Comparison of ENCODE assay signal across 8 cellular contexts in genomic region chr9:129143031-129143441, GRCh38. TPM values are rescaled to one million over a fixed set of nuclear protein-coding genes. Genes with fewer than 3 reads are reported as not detected.
DNase-seq lines count a peak whose midpoint lies in the region; ATAC-seq, FAIRE-seq and TF ChIP-seq lines count a peak whose summit lies in the region.

No MANE protein-coding gene starts in this region.

- no peaks in the 10 kb centered on the region for H3K9me3 ChIP-seq in endothelial cell of umbilical vein (replicated peaks; ENCODE audit: control insufficient read depth, insufficient read depth, low read length)

- no peaks in the 10 kb centered on the region for H3K9me1 ChIP-seq in endothelial cell of umbilical vein (replicated peaks; ENCODE audit: control insufficient read depth, extremely low read depth, insufficient read depth, low read length)

- DNase-seq in Ammon's horn (ENCODE audit: low spot score) = peak; percentile 85
- peak; percentile 89 for DNase-seq in H4 (ENCODE audit: low spot score)
- DNase-seq in NCI-H82 (lab: John Stamatoyannopoulos, UW) = peak; percentile 75
- DNase-seq in activated CD8-positive, alpha-beta memory T cell treated with anti-CD3 and anti-CD28 coated beads, Interleukin-2, amount 50 U/mL, for 4 hours = peak; percentile 79
- DNase-seq in endothelial cell of umbilical vein (ENCODE audit: low read depth, low spot score) = peak; percentile 88
- DNase-seq in midbrain (lab: John Stamatoyannopoulos, UW) = peak; percentile 84
- peak; percentile 35 to 55 for DNase-seq in stimulated activated CD8-positive, alpha-beta memory T cell treated with anti-CD3 and anti-CD28 coated beads, Interleukin-2, amount 100 ng/mL, for 1 hour (ENCODE audit: low read depth in 2 of 2)

- H3K4me3 ChIP-seq in endothelial cell of umbilical vein (replicated peaks in 1 of 3; ENCODE audit: insufficient read depth in 1 of 3, low read depth in 1 of 3, low read length in 3 of 3) = peak overlapping the region in 1 of 3 experiments; percentile 8

- H3K79me2 ChIP-seq in endothelial cell of umbilical vein (ENCODE audit: control insufficient read depth, insufficient read depth, low read length) = peaks cover 4% of the 10 kb centered on the region

- no peaks in the 10 kb centered on the region for H3K36me3 ChIP-seq in endothelial cell of umbilical vein (ENCODE audit: control insufficient read depth in 2 of 2, extremely low read depth in 1 of 2, insufficient read depth in 2 of 2, low read length in 2 of 2)

- peak overlapping the region; percentile 99 for H3K27ac ChIP-seq in endothelial cell of umbilical vein (ENCODE audit: insufficient read depth, low read depth, low read length)

- H4K20me1 ChIP-seq in endothelial cell of umbilical vein (replicated peaks; ENCODE audit: control insufficient read depth, extremely low read depth, insufficient read depth, low read length) = no peaks in the 10 kb centered on the region

- CTCF ChIA-PET in endothelial cell of umbilical vein (lab: Charles Lee) = interaction anchor here (0.6 to 9.5 kb wide), 41 partner anchors 9 to 595 kb away, joined by 3 to 287 read pairs (median 5); partner anchors contain the start of genes C9orf50, CRAT, IER5L and NTMT1

- H3K4me1 ChIP-seq in endothelial cell of umbilical vein (ENCODE audit: control insufficient read depth, extremely low read depth, insufficient read depth, low read length) = peaks cover 58% of the 10 kb centered on the region

- POLR2A ChIA-PET in endothelial cell of umbilical vein (lab: Charles Lee) = interaction anchor here (0.5 to 2.2 kb wide), 9 partner anchors 15 to 483 kb away, joined by 3 to 14 read pairs (median 4); partner anchors contain the start of genes IER5L and NTMT1

- peak overlapping the region; percentile 40 for H3K9ac ChIP-seq in endothelial cell of umbilical vein (replicated peaks; ENCODE audit: extremely low read depth, insufficient read depth, low read length)

- dilution Hi-C loops in endothelial cell of umbilical vein (cut with MboI; ENCODE audit: extremely low pct_ligation_motif_present, low sequenced_read_pairs) = no loop called here

- no peak for ATAC-seq in GM18909 (IDR thresholded peaks at IDR 0.05; ENCODE audit: poor library complexity, unreplicated experiment)

- TF ChIP-seq POLR2A in endothelial cell of umbilical vein (IDR thresholded peaks at IDR 0.05; ENCODE audit: low read depth, low read length) = no peak

- TF ChIP-seq CTCF in endothelial cell of umbilical vein (IDR thresholded peaks at IDR 0.05; ENCODE audit: extremely low read depth in 1 of 2, insufficient read depth in 1 of 2, low read depth in 1 of 2, low read length in 2 of 2) = peak; percentile 97 to 98

- H3K27me3 ChIP-seq in endothelial cell of umbilical vein (ENCODE audit: control insufficient read depth in 2 of 2, insufficient read depth in 2 of 2, low read length in 2 of 2) = no peaks in the 10 kb centered on the region

- H3K4me2 ChIP-seq in endothelial cell of umbilical vein (ENCODE audit: insufficient read depth, low read length) = peak overlapping the region; percentile 38

- BruUV-seq in endothelial cell of umbilical vein (replicated peaks; lab: Mats Ljungman, UMichigan) = TSS peak; percentile 13

- no peak overlapping the region for H2AFZ ChIP-seq in endothelial cell of umbilical vein (ENCODE audit: low read depth, low read length)

- intact Hi-C loops in endothelial cell of umbilical vein (cut with micrococcal nuclease) = loop anchor here (1.0 to 2.0 kb wide), 5 partner anchors 24 to 353 kb away; no protein-coding TSS in a partner anchor

- FAIRE-seq in endothelial cell of umbilical vein (lab: Jason Lieb, UNC) = no peak

TF ChIP-seq in endothelial cell of umbilical vein, 7 proteins besides CTCF, POLR2A, EP300 and RAD21:
- TF ChIP-seq, protein P1, sequence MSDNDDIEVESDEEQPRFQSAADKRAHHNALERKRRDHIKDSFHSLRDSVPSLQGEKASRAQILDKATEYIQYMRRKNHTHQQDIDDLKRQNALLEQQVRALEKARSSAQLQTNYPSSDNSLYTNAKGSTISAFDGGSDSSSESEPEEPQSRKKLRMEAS (IDR thresholded peaks at IDR 0.05; ENCODE audit: insufficient read depth, insufficient read length) = no peak
- TF ChIP-seq JUN (IDR thresholded peaks at IDR 0.05; ENCODE audit: borderline replicate concordance, insufficient read depth, insufficient read length, low read depth) = no peak
- TF ChIP-seq POLR2AphosphoS5 (IDR thresholded peaks at IDR 0.05; ENCODE audit: insufficient read depth, low read depth, low read length) = no peak
- no peak for TF ChIP-seq EZH2 (IDR thresholded peaks at IDR 0.05; ENCODE audit: borderline replicate concordance, low read depth, low read length, severe bottlenecking)
- TF ChIP-seq GATA2 (IDR thresholded peaks at IDR 0.05; ENCODE audit: insufficient read depth, insufficient read length, low read depth, low read length) = no peak
- no peak for TF ChIP-seq MYC (IDR thresholded peaks at IDR 0.05; ENCODE audit: low read depth, low read length)
- TF ChIP-seq FOS (IDR thresholded peaks at IDR 0.05; ENCODE audit: borderline replicate concordance, insufficient read depth, low read length) = no peak

RNA-seq across cellular contexts. Expression of gene PTPA, which starts 31.8 kb away (rescaled TPM):
- 89.0 and 91.8 TPM in 2 replicates for total RNA-seq in H4 (2014; rRNA removed; shearing (Covaris generic))
- 121 and 123 TPM in 2 replicates for total RNA-seq in endothelial cell of umbilical vein
- polyA plus RNA-seq in endothelial cell of umbilical vein = 97.7 and 108 TPM in 2 replicates
- polyA plus RNA-seq in endothelial cell of umbilical vein (2011; cell fraction: cytosol; rRNA removed) = 104 and 109 TPM in 2 replicates
- 80.0 and 93.4 TPM in 2 replicates for polyA plus RNA-seq in endothelial cell of umbilical vein (2011; cell fraction: nucleus; rRNA removed)
- polyA plus RNA-seq in endothelial cell of umbilical vein (2012) = 102 and 108 TPM in 2 replicates
- polyA minus RNA-seq in endothelial cell of umbilical vein = 121 and 135 TPM in 2 replicates
- 94.9 TPM for polyA minus RNA-seq in endothelial cell of umbilical vein (2011; cell fraction: cytosol; rRNA and poly(A)+ RNA removed)
- 29.3 and 48.0 TPM in 2 replicates for polyA minus RNA-seq in endothelial cell of umbilical vein (2011; cell fraction: nucleus; rRNA and poly(A)+ RNA removed)

RNA-seq across cellular contexts. Expression of gene CRAT, which starts 32.4 kb away (rescaled TPM):
- 14.5 and 21.2 TPM in 2 replicates for total RNA-seq in H4 (2014; rRNA removed; shearing (Covaris generic))
- total RNA-seq in endothelial cell of umbilical vein = 34.2 and 36.8 TPM in 2 replicates
- polyA plus RNA-seq in endothelial cell of umbilical vein = 55.3 and 65.2 TPM in 2 replicates
- 37.7 and 41.6 TPM in 2 replicates for polyA plus RNA-seq in endothelial cell of umbilical vein (2011; cell fraction: cytosol; rRNA removed)
- polyA plus RNA-seq in endothelial cell of umbilical vein (2011; cell fraction: nucleus; rRNA removed) = 46.0 and 52.0 TPM in 2 replicates
- 38.0 and 54.5 TPM in 2 replicates for polyA plus RNA-seq in endothelial cell of umbilical vein (2012)
- polyA minus RNA-seq in endothelial cell of umbilical vein = 34.7 and 36.8 TPM in 2 replicates
- 3.8 TPM for polyA minus RNA-seq in endothelial cell of umbilical vein (2011; cell fraction: cytosol; rRNA and poly(A)+ RNA removed)
- polyA minus RNA-seq in endothelial cell of umbilical vein (2011; cell fraction: nucleus; rRNA and poly(A)+ RNA removed) = 9.4 and 12.8 TPM in 2 replicates

RNA-seq across cellular contexts. Expression of gene IER5L, which starts 35.0 kb away (rescaled TPM):
- 12.9 and 24.3 TPM in 2 replicates for total RNA-seq in H4 (2014; rRNA removed; shearing (Covaris generic))
- total RNA-seq in endothelial cell of umbilical vein = 12.3 and 13.3 TPM in 2 replicates
- polyA plus RNA-seq in endothelial cell of umbilical vein = 5.3 and 9.2 TPM in 2 replicates
- 1.2 and 2.4 TPM in 2 replicates for polyA plus RNA-seq in endothelial cell of umbilical vein (2011; cell fraction: cytosol; rRNA removed)
- 1.7 and 1.8 TPM in 2 replicates for polyA plus RNA-seq in endothelial cell of umbilical vein (2011; cell fraction: nucleus; rRNA removed)
- 1.8 and 3.9 TPM in 2 replicates for polyA plus RNA-seq in endothelial cell of umbilical vein (2012)
- polyA minus RNA-seq in endothelial cell of umbilical vein = 2.7 and 3.1 TPM in 2 replicates
- 51.2 TPM for polyA minus RNA-seq in endothelial cell of umbilical vein (2011; cell fraction: cytosol; rRNA and poly(A)+ RNA removed)
- 1.6 and 5.1 TPM in 2 replicates for polyA minus RNA-seq in endothelial cell of umbilical vein (2011; cell fraction: nucleus; rRNA and poly(A)+ RNA removed)
